27 cellular contexts compared by ENCODE assay signal in the genomic region with DNA sequence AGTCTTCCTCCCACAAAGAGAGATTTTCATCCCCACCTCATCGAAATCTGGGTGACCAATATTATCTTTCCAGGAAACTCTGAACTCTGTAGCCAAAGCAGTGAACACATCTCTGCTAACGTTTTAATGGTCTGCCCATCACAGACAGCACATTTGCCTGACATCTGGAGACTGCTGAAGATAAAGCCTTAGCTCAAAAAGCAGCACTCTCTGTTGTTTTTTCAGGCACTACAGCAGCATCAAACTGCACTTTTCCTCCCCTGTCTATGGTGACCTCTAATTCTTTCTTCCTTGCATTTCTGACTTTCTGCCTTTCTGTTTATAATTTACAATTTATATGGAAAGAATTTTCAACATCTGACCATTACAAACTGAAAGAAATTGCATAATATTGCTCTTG.
"Had no signal": no experiment of that assay in that cellular context is flagged by ENCODE, and none has a peak within 500 bp of the region (broad histone marks: within the 10 kb centered on the region; RNA-seq: fewer than 3 reads in every experiment).

No MANE protein-coding gene starts in this region.

- DNase-seq: activated B cell treated with CpG ODN at 0.5 μM for 24 hours; activated CD4-positive, alpha-beta memory T cell treated with anti-CD3 and anti-CD28 coated beads for 36 hours; activated CD4-positive, alpha-beta T cell treated with anti-CD3 and anti-CD28 coated beads for 1 hour; activated CD4-positive, alpha-beta T cell treated with anti-CD3 and anti-CD28 coated beads, Interleukin-2, amount 10 ng/mL, durations not matched to agents 7 days and 5 days; activated CD8-positive, alpha-beta memory T cell treated with anti-CD3 and anti-CD28 coated beads for 24 hours; activated gamma-delta T cell; activated naive CD4-positive, alpha-beta T cell treated with anti-CD3 and anti-CD28 coated beads for 36 hours; activated T-cell treated with anti-CD3 and anti-CD28 coated beads, Interleukin-2, amount 50 U/mL, for 48 hours; caudate nucleus; Kasumi-1; KBM-7; NCI-H1105 treated with DMSO at 0.1 percent for 48 hours; NCI-H1436 treated with DMSO at 0.1 percent for 48 hours; NCI-H1930; NCI-H2171; NCI-H226; NCI-H526; NCI-H82; Peyer's patch; SHP77; T-helper 17 cell; T-helper 9 cell had no signal

- ATAC-seq: activated T-helper 17 cell treated with anti-CD3 and anti-CD28 coated beads, Interleukin-2, amount 50 U/mL, for 72 hours; T-helper 17 cell had no signal

- H3K27ac Mint-ChIP-seq: activated B cell treated with CpG ODN at 0.5 μM for 24 hours; activated CD4-positive, alpha-beta memory T cell treated with anti-CD3 and anti-CD28 coated beads for 36 hours; activated CD4-positive, alpha-beta T cell treated with anti-CD3 and anti-CD28 coated beads, Interleukin-2, amount 10 ng/mL, durations not matched to agents 7 days and 5 days; activated naive CD4-positive, alpha-beta T cell treated with anti-CD3 and anti-CD28 coated beads for 36 hours; activated naive CD8-positive, alpha-beta T cell; activated T-helper 17 cell treated with anti-CD3 and anti-CD28 coated beads, Interleukin-2, amount 50 U/mL, for 72 hours; T-helper 17 cell had no signal

- H3K9me3 ChIP-seq: breast epithelium, Peyer's patch, SJSA1 had no signal

- H3K9me3 Mint-ChIP-seq: activated B cell treated with CpG ODN at 0.5 μM for 24 hours; activated CD4-positive, alpha-beta memory T cell treated with anti-CD3 and anti-CD28 coated beads for 36 hours; activated CD4-positive, alpha-beta T cell treated with anti-CD3 and anti-CD28 coated beads, Interleukin-2, amount 10 ng/mL, durations not matched to agents 7 days and 5 days; activated naive CD4-positive, alpha-beta T cell treated with anti-CD3 and anti-CD28 coated beads for 36 hours; activated T-helper 17 cell treated with anti-CD3 and anti-CD28 coated beads, Interleukin-2, amount 50 U/mL, for 72 hours had no signal

- H3K27me3 Mint-ChIP-seq: activated B cell treated with CpG ODN at 0.5 μM for 24 hours; activated CD4-positive, alpha-beta memory T cell treated with anti-CD3 and anti-CD28 coated beads for 36 hours; activated naive CD8-positive, alpha-beta T cell had no signal

- H3K36me3 ChIP-seq: breast epithelium, Peyer's patch, SJSA1 had no signal

- H3K4me1 Mint-ChIP-seq: activated CD4-positive, alpha-beta T cell treated with anti-CD3 and anti-CD28 coated beads, Interleukin-2, amount 10 ng/mL, durations not matched to agents 7 days and 5 days; activated T-helper 17 cell treated with anti-CD3 and anti-CD28 coated beads, Interleukin-2, amount 50 U/mL, for 72 hours; T-helper 17 cell had no signal

- H3K4me3 ChIP-seq: breast epithelium, Peyer's patch, SJSA1 had no signal

- H3K36me3 Mint-ChIP-seq: activated CD4-positive, alpha-beta memory T cell treated with anti-CD3 and anti-CD28 coated beads for 36 hours; activated naive CD8-positive, alpha-beta T cell had no signal

- H3K4me1 ChIP-seq: breast epithelium, Peyer's patch, SJSA1 had no signal

- H3K4me3 Mint-ChIP-seq: activated B cell treated with CpG ODN at 0.5 μM for 24 hours; activated CD4-positive, alpha-beta memory T cell treated with anti-CD3 and anti-CD28 coated beads for 36 hours; activated CD4-positive, alpha-beta T cell treated with anti-CD3 and anti-CD28 coated beads, Interleukin-2, amount 10 ng/mL, durations not matched to agents 7 days and 5 days; activated naive CD4-positive, alpha-beta T cell treated with anti-CD3 and anti-CD28 coated beads for 36 hours; activated naive CD8-positive, alpha-beta T cell; activated T-helper 17 cell treated with anti-CD3 and anti-CD28 coated beads, Interleukin-2, amount 50 U/mL, for 72 hours; T-helper 17 cell had no signal

- H3K27ac ChIP-seq: breast epithelium, Peyer's patch, RWPE1, SJSA1 had no signal

- H3K27me3 ChIP-seq: breast epithelium, Peyer's patch, SJSA1 had no signal
